Comparison of ENCODE assay signal across 8 cellular contexts in the genomic region with DNA sequence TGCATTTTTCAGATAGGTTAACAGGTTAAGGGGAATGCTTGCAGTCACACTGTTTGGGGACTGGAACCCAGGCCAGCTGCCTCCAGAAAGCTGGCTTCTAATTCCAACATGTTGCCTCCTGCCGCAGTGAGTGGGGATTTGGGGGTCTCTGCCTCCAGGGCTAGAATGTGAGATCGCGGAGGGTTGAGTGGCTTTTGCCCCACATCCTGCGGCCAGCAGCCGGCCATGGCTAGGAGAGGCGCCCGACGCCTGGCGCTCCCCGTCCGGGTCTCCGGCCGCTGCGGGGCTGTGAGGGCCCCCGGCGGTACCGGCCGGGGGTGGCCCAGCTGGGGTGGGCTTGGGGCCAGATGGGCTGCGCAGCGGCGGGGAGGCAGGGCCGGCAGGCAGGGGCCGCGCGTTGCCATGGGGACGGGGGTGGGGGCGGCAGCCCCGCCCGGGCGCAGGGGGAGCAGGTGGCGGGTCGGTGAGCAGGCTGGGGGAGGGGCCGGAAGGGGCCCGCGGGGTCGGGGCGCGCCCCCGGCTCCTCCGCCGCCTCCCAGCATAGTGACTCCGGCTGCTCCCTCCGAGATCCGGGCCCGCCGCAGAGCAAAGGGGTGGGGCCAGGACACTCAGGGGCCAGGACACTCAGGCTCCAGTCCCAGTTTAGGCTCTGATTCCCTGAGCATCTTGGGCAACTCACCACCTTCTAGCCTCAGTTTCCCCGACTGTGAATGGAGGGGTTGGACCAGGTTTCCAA.
A peak's percentile ranks its signal among the peaks of the same experiment; 100 is the strongest.
DNase-seq lines count a peak whose midpoint lies in the region; ATAC-seq and TF ChIP-seq lines count a peak whose summit lies in the region.

No MANE protein-coding gene starts in this region.

- no peaks in the 10 kb centered on the region for H3K9me3 ChIP-seq in CD8-positive, alpha-beta memory T cell (ENCODE audit: low read length)
- no peaks in the 10 kb centered on the region for H3K9me3 ChIP-seq in NT2/D1 (ENCODE audit: insufficient read depth, low read length)

- H3K36me3 ChIP-seq in CD8-positive, alpha-beta memory T cell (ENCODE audit: insufficient read depth, low read length) = no peaks in the 10 kb centered on the region
- H3K36me3 ChIP-seq in NT2/D1 (ENCODE audit: insufficient read depth, insufficient read length, low read length) = no peaks in the 10 kb centered on the region

- no peaks in the 10 kb centered on the region for H3K27me3 ChIP-seq in CD8-positive, alpha-beta memory T cell (ENCODE audit: insufficient read depth, low read length, poor library complexity, severe bottlenecking)
- peaks cover 10% of the 10 kb centered on the region for H3K27me3 ChIP-seq in NT2/D1 (ENCODE audit: insufficient read depth, insufficient read length)

- no peak for TF ChIP-seq POLR2A in erythroblast (IDR thresholded peaks at IDR 0.05; ENCODE audit: low read length)

- peak overlapping the region; percentile 75 to 93 (median 83) for H3K4me3 Mint-ChIP-seq in CD8-positive, alpha-beta memory T cell
- peak overlapping the region; percentile 53 for H3K4me3 Mint-ChIP-seq in osteocyte (ENCODE audit: unreplicated experiment)

- H3K27ac Mint-ChIP-seq in CD8-positive, alpha-beta memory T cell = peak overlapping the region; percentile 86 to 99 (median 96)
- H3K27ac Mint-ChIP-seq in osteocyte (ENCODE audit: unreplicated experiment) = no peak overlapping the region

- H3K27ac ChIP-seq in CD8-positive, alpha-beta memory T cell (ENCODE audit: low read depth, low read length) = peak overlapping the region; percentile 8

- H3K9ac ChIP-seq in NT2/D1 (ENCODE audit: insufficient read length, low read depth) = peak overlapping the region; percentile 73

- ATAC-seq in GM21423 (IDR thresholded peaks at IDR 0.05; ENCODE audit: unreplicated experiment) (no peak), GM19463 (IDR thresholded peaks at IDR 0.05; ENCODE audit: unreplicated experiment) (no peak), HG03460 (IDR thresholded peaks at IDR 0.05; ENCODE audit: unreplicated experiment) (no peak), HG02588 (IDR thresholded peaks at IDR 0.05; ENCODE audit: unreplicated experiment) (no peak)

- H3K36me3 Mint-ChIP-seq in CD8-positive, alpha-beta memory T cell = no peaks in the 10 kb centered on the region
- H3K36me3 Mint-ChIP-seq in osteocyte (ENCODE audit: unreplicated experiment) = no peaks in the 10 kb centered on the region

- no peak for TF ChIP-seq CTCF in osteocyte (IDR thresholded peaks at IDR 0.05)

- DNase-seq in CD8-positive, alpha-beta memory T cell = peak in 4 of 5 donors; percentile 26 to 65 (median 28)
- DNase-seq in NT2/D1 (ENCODE audit: low read depth, low spot score) (no peak), erythroblast (lab: John Stamatoyannopoulos, UW) (peak; percentile 23 to 32), osteocyte (ENCODE audit: extremely low spot score, unreplicated experiment) (no peak)

- POLR2A ChIA-PET in CD8-positive, alpha-beta memory T cell (lab: Charles Lee) = interaction anchor here (0.6 to 1.7 kb wide), 5 partner anchors 11 to 99 kb away, joined by 3 to 8 read pairs (median 5); no protein-coding TSS in a partner anchor

- no peaks in the 10 kb centered on the region for H3K9me3 Mint-ChIP-seq in CD8-positive, alpha-beta memory T cell
- no peaks in the 10 kb centered on the region for H3K9me3 Mint-ChIP-seq in osteocyte (ENCODE audit: unreplicated experiment)

- CTCF ChIA-PET in CD8-positive, alpha-beta memory T cell (lab: Charles Lee) = interaction anchor here (6.3 kb wide), 1 partner anchor 13 kb away, joined by 48 read pairs; no protein-coding TSS in a partner anchor

- H3K4me1 Mint-ChIP-seq in CD8-positive, alpha-beta memory T cell = peaks cover 50 to 56% (median 55%) of the 10 kb centered on the region in 3 donors
- peaks cover 11% of the 10 kb centered on the region for H3K4me1 Mint-ChIP-seq in osteocyte (ENCODE audit: unreplicated experiment)

- H3K27me3 Mint-ChIP-seq in CD8-positive, alpha-beta memory T cell = no peaks in the 10 kb centered on the region
- H3K27me3 Mint-ChIP-seq in osteocyte (ENCODE audit: unreplicated experiment) = peaks cover 27% of the 10 kb centered on the region

- peak overlapping the region; percentile 84 for H3K4me3 ChIP-seq in CD8-positive, alpha-beta memory T cell (ENCODE audit: low read length)
- peak overlapping the region; percentile 33 for H3K4me3 ChIP-seq in NT2/D1 (ENCODE audit: insufficient read length, low read depth)

- peaks cover 43% of the 10 kb centered on the region for H3K4me1 ChIP-seq in CD8-positive, alpha-beta memory T cell (ENCODE audit: insufficient read depth, low read length)
- H3K4me1 ChIP-seq in NT2/D1 (ENCODE audit: insufficient read depth, insufficient read length) = peaks cover 36% of the 10 kb centered on the region

Comparison
In these comparisons a context has a peak if more than half of its experiments do, and no peak if none do; other contexts are left out.
1. DNase-seq: peak in CD8-positive, alpha-beta memory T cell (4 of 5) and erythroblast (2 of 2); none in NT2/D1 (single experiment) and osteocyte (single experiment).